In the genomic region with DNA sequence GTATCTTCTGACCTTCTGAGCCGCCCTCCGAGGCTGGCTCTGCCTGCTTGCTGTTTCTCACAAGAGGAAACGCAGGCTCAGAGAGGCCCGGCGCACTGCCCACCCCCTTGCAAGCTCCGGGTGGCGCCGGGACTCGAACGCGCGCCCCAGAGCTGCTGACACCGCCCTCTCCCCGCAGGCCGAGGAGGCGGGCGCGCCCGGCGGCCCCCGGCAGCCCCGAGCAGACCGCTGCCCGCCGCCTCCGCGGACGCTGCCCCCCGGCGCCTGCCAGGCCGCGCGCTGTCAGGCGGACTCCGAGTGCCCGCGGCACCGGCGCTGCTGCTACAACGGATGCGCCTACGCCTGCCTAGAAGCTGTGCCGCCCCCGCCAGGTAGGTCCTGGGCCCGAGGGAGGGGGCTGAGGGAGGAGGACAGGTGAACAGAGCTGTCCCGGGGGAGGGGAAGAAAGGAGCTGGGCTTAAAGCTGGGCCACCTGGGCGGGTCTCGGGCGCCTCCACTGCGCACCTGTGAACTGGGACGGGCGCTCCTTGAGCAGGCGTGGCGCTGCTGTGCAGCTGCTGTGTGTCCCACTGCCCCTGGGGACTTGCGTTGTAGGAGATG, we compare ENCODE assay signal across 13 cellular contexts. TPM values are rescaled to one million over a fixed set of nuclear protein-coding genes. Genes with fewer than 3 reads are reported as not detected.
DNase-seq lines count a peak whose midpoint lies in the region; ATAC-seq and TF ChIP-seq lines count a peak whose summit lies in the region.
"Had no signal": no experiment of that assay in that cellular context is flagged by ENCODE, and none has a peak within 500 bp of the region (broad histone marks: within the 10 kb centered on the region; RNA-seq: fewer than 3 reads in every experiment).

No MANE protein-coding gene starts in this region.

- H3K27ac ChIP-seq in Peyer's patch: peak overlapping the region in 1 of 4 donors; percentile 67
- no peak overlapping the region for H3K27ac ChIP-seq in thyroid gland
- H3K27ac ChIP-seq: HL-60 had no signal

- 4 to 7% methylated on average over 6 to 14 of the region's 55 CpGs for WGBS in thyroid gland, 2 donors

- H3K9me3 ChIP-seq in Peyer's patch (peaks cover 0 to 4% (median 1%) of the 10 kb centered on the region in 4 donors), thyroid gland (no peaks in the 10 kb centered on the region)

- no peaks in the 10 kb centered on the region for H3K36me3 ChIP-seq in Peyer's patch
- no peaks in the 10 kb centered on the region for H3K36me3 ChIP-seq in thyroid gland

- H3K4me1 ChIP-seq in Peyer's patch (peaks cover 0 to 4% (median 0%) of the 10 kb centered on the region in 4 donors), thyroid gland (peaks cover 0 to 3% of the 10 kb centered on the region in 2 donors)

- intact Hi-C loops in thyroid gland (cut with DNase I): no loop called here

- ATAC-seq in HG02798 (IDR thresholded peaks at IDR 0.05; ENCODE audit: poor library complexity, unreplicated experiment) (no peak), HG02973 (IDR thresholded peaks at IDR 0.05; ENCODE audit: unreplicated experiment) (no peak)
- ATAC-seq: stimulated activated naive B cell treated with anti-CD40 and anti-IgM and Interleukin-4, amounts not matched to agents 10 μg/mL and 1 μg/mL and 100 μg/mL, for 72 hours had no signal

- TF ChIP-seq POLR2A in Peyer's patch (IDR thresholded peaks at IDR 0.05): no peak
- TF ChIP-seq POLR2A in thyroid gland (IDR thresholded peaks at IDR 0.05): no peak
- TF ChIP-seq POLR2A in erythroblast (IDR thresholded peaks at IDR 0.05; ENCODE audit: low read length): no peak

- H3K27me3 ChIP-seq in Peyer's patch (no peaks in the 10 kb centered on the region), thyroid gland (no peaks in the 10 kb centered on the region)

- peak; percentile 47 to 74 (median 63) for DNase-seq in NCI-H1417 (lab: John Stamatoyannopoulos, UW)
- no peak for DNase-seq in NCI-H1417 treated with DMSO at 0.1 percent for 48 hours (lab: John Stamatoyannopoulos, UW)
- peak in 2 of 3 donors; percentile 78 to 83 for DNase-seq in Peyer's patch
- DNase-seq in iPS-NIHi11 (ENCODE audit: low spot score): peak; percentile 70
- peak; percentile 77 to 84 for DNase-seq in thyroid gland
- no peak for DNase-seq in erythroblast (lab: John Stamatoyannopoulos, UW)
- DNase-seq: activated CD4-positive, alpha-beta memory T cell treated with anti-CD3 and anti-CD28 coated beads, Interleukin-2, amount 10 ng/mL, durations not matched to agents 7 days and 5 days; cortex of kidney; NCI-H2029 treated with DMSO at 0.1 percent for 48 hours; stimulated activated naive B cell treated with anti-CD40 and anti-IgM and Interleukin-4, amounts not matched to agents 10 μg/mL and 1 μg/mL and 100 μg/mL, for 72 hours had no signal

- H3K4me3 ChIP-seq in Peyer's patch (peak overlapping the region in 2 of 4 donors; percentile 39 to 51), thyroid gland (replicated peaks in 1 of 3) (peak overlapping the region in 1 of 3 donors; percentile 17)

- TF ChIP-seq CTCF in Peyer's patch (IDR thresholded peaks at IDR 0.05): peak in 3 of 6 experiments; percentile 16 to 41 (median 33)
- peak in 4 of 6 experiments; percentile 16 to 38 (median 23) for TF ChIP-seq CTCF in thyroid gland (IDR thresholded peaks at IDR 0.05)

RNA-seq across cellular contexts. Expression of a gene that starts 18.2 kb away (rescaled TPM):
- total RNA-seq in Peyer's patch (10 to 100 TPM in 2 of 4 donors, 1 to 10 TPM in 2; 1.9 to 35.5 (median 10.1) TPM), thyroid gland (1 to 10 TPM in 3 of 4 donors, not detected in 1; 1.3 to 2.1 (median 1.6) TPM)
- total RNA-seq: activated CD4-positive, alpha-beta memory T cell treated with anti-CD3 and anti-CD28 coated beads, Interleukin-2, amount 10 ng/mL, durations not matched to agents 7 days and 5 days had no signal

RNA-seq across cellular contexts. Expression of a gene that starts 55.5 kb away (rescaled TPM):
- total RNA-seq in Peyer's patch: 100 to 1,000 TPM in 2 of 4 donors, 10 to 100 TPM in 2; 84.2 to 148 (median 115) TPM
- 10 to 100 TPM; 12.9 to 26.9 (median 18.6) TPM for total RNA-seq in thyroid gland
- total RNA-seq: activated CD4-positive, alpha-beta memory T cell treated with anti-CD3 and anti-CD28 coated beads, Interleukin-2, amount 10 ng/mL, durations not matched to agents 7 days and 5 days had no signal

Comparison
In these comparisons a context has a peak if more than half of its experiments do, and no peak if none do; other contexts are left out.
1. DNase-seq: peak in NCI-H1417 (3 of 3), Peyer's patch (2 of 3), iPS-NIHi11 (single experiment) and thyroid gland (2 of 2); none in NCI-H1417 treated with DMSO at 0.1 percent for 48 hours (single experiment) and erythroblast (0 of 2).